Comparison of ENCODE assay signal across 8 cellular contexts in genomic region chr6:42727084-42727601, GRCh38. TPM values are rescaled to one million over a fixed set of nuclear protein-coding genes. Genes with fewer than 3 reads are reported as not detected.
DNase-seq lines count a peak whose midpoint lies in the region; ATAC-seq lines count a peak whose summit lies in the region.

No MANE protein-coding gene starts in this region.

- DNase-seq in activated CD4-positive, alpha-beta T cell treated with anti-CD3 and anti-CD28 coated beads for 48 hours: peak; percentile 11
- DNase-seq in activated CD4-positive, alpha-beta T cell treated with anti-CD3 and anti-CD28 coated beads for 4 hours: no peak
- DNase-seq in activated T-helper 1 cell treated with anti-CD3 and anti-CD28 coated beads, Interleukin-12 subunit alpha, Interleukin-12 subunit beta, Interleukin-2, Interleukin-4 antibody, amounts not matched to agents 30 ng/mL and 10 ng/mL and 1 ng/mL, durations not matched to agents 14 hours and 24 hours and 36 hours (ENCODE audit: low spot score): no peak
- DNase-seq in left ventricle myocardium superior (peak; percentile 61), NCI-H345 treated with DMSO at 0.1 percent for 48 hours (lab: John Stamatoyannopoulos, UW; ENCODE audit: unreplicated experiment) (no peak), NCI-H526 treated with DMSO at 0.1 percent for 48 hours (lab: John Stamatoyannopoulos, UW) (no peak)

- intact Hi-C loops in activated T-helper 1 cell treated with anti-CD3 and anti-CD28 coated beads, Interleukin-12 subunit alpha, Interleukin-12 subunit beta, Interleukin-2, Interleukin-4 antibody, amounts not matched to agents 30 ng/mL and 10 ng/mL and 1 ng/mL, durations not matched to agents 14 hours and 24 hours and 36 hours (cut with micrococcal nuclease): loop anchor here (5.0 kb wide), 2 partner anchors 35 to 55 kb away; partner anchors contain the start of gene BICRAL
- intact Hi-C loops in left ventricle myocardium superior (cut with micrococcal nuclease): loop anchor here (10.0 kb wide), 1 partner anchor 62 kb away; no protein-coding TSS in a partner anchor

- H3K4me1 Mint-ChIP-seq in activated T-helper 1 cell treated with anti-CD3 and anti-CD28 coated beads, Interleukin-12 subunit alpha, Interleukin-12 subunit beta, Interleukin-2, Interleukin-4 antibody, amounts not matched to agents 30 ng/mL and 10 ng/mL and 1 ng/mL, durations not matched to agents 14 hours and 24 hours and 36 hours (ENCODE audit: low read depth): peaks cover 19% of the 10 kb centered on the region

- no peaks in the 10 kb centered on the region for H3K9me3 Mint-ChIP-seq in activated T-helper 1 cell treated with anti-CD3 and anti-CD28 coated beads, Interleukin-12 subunit alpha, Interleukin-12 subunit beta, Interleukin-2, Interleukin-4 antibody, amounts not matched to agents 30 ng/mL and 10 ng/mL and 1 ng/mL, durations not matched to agents 14 hours and 24 hours and 36 hours

- peak overlapping the region; percentile 75 for H3K4me3 Mint-ChIP-seq in activated T-helper 1 cell treated with anti-CD3 and anti-CD28 coated beads, Interleukin-12 subunit alpha, Interleukin-12 subunit beta, Interleukin-2, Interleukin-4 antibody, amounts not matched to agents 30 ng/mL and 10 ng/mL and 1 ng/mL, durations not matched to agents 14 hours and 24 hours and 36 hours

- peaks cover under 1% of the 10 kb centered on the region for H3K27me3 Mint-ChIP-seq in activated T-helper 1 cell treated with anti-CD3 and anti-CD28 coated beads, Interleukin-12 subunit alpha, Interleukin-12 subunit beta, Interleukin-2, Interleukin-4 antibody, amounts not matched to agents 30 ng/mL and 10 ng/mL and 1 ng/mL, durations not matched to agents 14 hours and 24 hours and 36 hours (ENCODE audit: insufficient read depth)

- peaks cover 2% of the 10 kb centered on the region for H3K36me3 Mint-ChIP-seq in activated T-helper 1 cell treated with anti-CD3 and anti-CD28 coated beads, Interleukin-12 subunit alpha, Interleukin-12 subunit beta, Interleukin-2, Interleukin-4 antibody, amounts not matched to agents 30 ng/mL and 10 ng/mL and 1 ng/mL, durations not matched to agents 14 hours and 24 hours and 36 hours (ENCODE audit: low read depth)

- H3K27ac ChIP-seq in skin epidermis: peak overlapping the region in 19 of 21 experiments; percentile 0 to 86 (median 70)

- peak overlapping the region; percentile 38 to 53 (median 41) for H3K4me3 ChIP-seq in skin epidermis

- ATAC-seq in left ventricle myocardium superior (peak; percentile 63), HG03135 (IDR thresholded peaks at IDR 0.05; ENCODE audit: unreplicated experiment) (no peak)

- H3K27ac Mint-ChIP-seq in activated T-helper 1 cell treated with anti-CD3 and anti-CD28 coated beads, Interleukin-12 subunit alpha, Interleukin-12 subunit beta, Interleukin-2, Interleukin-4 antibody, amounts not matched to agents 30 ng/mL and 10 ng/mL and 1 ng/mL, durations not matched to agents 14 hours and 24 hours and 36 hours: peak overlapping the region; percentile 98

RNA-seq across cellular contexts. Expression of gene PRPH2, which starts 4.7 kb away (rescaled TPM):
- total RNA-seq in activated T-helper 1 cell treated with anti-CD3 and anti-CD28 coated beads, Interleukin-12 subunit alpha, Interleukin-12 subunit beta, Interleukin-2, Interleukin-4 antibody, amounts not matched to agents 30 ng/mL and 10 ng/mL and 1 ng/mL, durations not matched to agents 14 hours and 24 hours and 36 hours: not detected in 2 replicates
- total RNA-seq in left ventricle myocardium superior: 0.47 TPM

RNA-seq across cellular contexts. Expression of gene TBCC, which starts 18.8 kb away (rescaled TPM):
- total RNA-seq in activated T-helper 1 cell treated with anti-CD3 and anti-CD28 coated beads, Interleukin-12 subunit alpha, Interleukin-12 subunit beta, Interleukin-2, Interleukin-4 antibody, amounts not matched to agents 30 ng/mL and 10 ng/mL and 1 ng/mL, durations not matched to agents 14 hours and 24 hours and 36 hours: 20.1 and 22.3 TPM in 2 replicates
- 10.6 TPM for total RNA-seq in left ventricle myocardium superior

RNA-seq across cellular contexts. Expression of gene BICRAL, which starts 54.7 kb away (rescaled TPM):
- total RNA-seq in activated T-helper 1 cell treated with anti-CD3 and anti-CD28 coated beads, Interleukin-12 subunit alpha, Interleukin-12 subunit beta, Interleukin-2, Interleukin-4 antibody, amounts not matched to agents 30 ng/mL and 10 ng/mL and 1 ng/mL, durations not matched to agents 14 hours and 24 hours and 36 hours: 14.1 and 14.2 TPM in 2 replicates
- total RNA-seq in left ventricle myocardium superior: 13.0 TPM

Comparison
In these comparisons a context has a peak if more than half of its experiments do, and no peak if none do; other contexts are left out.
1. DNase-seq: peak in activated CD4-positive, alpha-beta T cell treated with anti-CD3 and anti-CD28 coated beads for 48 hours (single experiment) and left ventricle myocardium superior (single experiment); none in activated CD4-positive, alpha-beta T cell treated with anti-CD3 and anti-CD28 coated beads for 4 hours (0 of 2), activated T-helper 1 cell treated with anti-CD3 and anti-CD28 coated beads, Interleukin-12 subunit alpha, Interleukin-12 subunit beta, Interleukin-2, Interleukin-4 antibody, amounts not matched to agents 30 ng/mL and 10 ng/mL and 1 ng/mL, durations not matched to agents 14 hours and 24 hours and 36 hours (single experiment), NCI-H345 treated with DMSO at 0.1 percent for 48 hours (single experiment) and NCI-H526 treated with DMSO at 0.1 percent for 48 hours (single experiment).